ENCODE assay signal across 20 cellular contexts in genomic region chr2:71804251-71804650, GRCh38.
DNase-seq lines count a peak whose midpoint lies in the region; ATAC-seq, FAIRE-seq and TF ChIP-seq lines count a peak whose summit lies in the region.
"Had no signal": no experiment of that assay in that cellular context is flagged by ENCODE, and none has a peak within 500 bp of the region (broad histone marks: within the 10 kb centered on the region; RNA-seq: fewer than 3 reads in every experiment).

No MANE protein-coding gene starts in this region.

- no peaks in the 10 kb centered on the region for H4K20me1 ChIP-seq in SK-N-SH (ENCODE audit: insufficient read depth)

- no peak overlapping the region for H3K4me3 Mint-ChIP-seq in chondrocyte (ENCODE audit: unreplicated experiment)
- H3K4me3 Mint-ChIP-seq: activated CD4-positive, alpha-beta memory T cell treated with anti-CD3 and anti-CD28 coated beads for 36 hours; activated T-cell treated with anti-CD3 and anti-CD28 coated beads, Interleukin-2, amount 50 U/mL, for 24 hours; CD4-positive, alpha-beta T cell; naive B cell had no signal

- H3K4me3 ChIP-seq in SK-N-SH (ENCODE audit: low read depth in 2 of 2, low read length in 1 of 2) (no peak overlapping the region), foreskin fibroblast (ENCODE audit: low read depth in 1 of 2, low read length in 2 of 2) (no peak overlapping the region), upper lobe of right lung (no peak overlapping the region)
- H3K4me3 ChIP-seq: body of pancreas, skin epidermis had no signal

- H3K27me3 ChIP-seq in SK-N-SH (ENCODE audit: insufficient read depth), result no peaks in the 10 kb centered on the region
- H3K27me3 ChIP-seq in upper lobe of right lung, result no peaks in the 10 kb centered on the region
- H3K27me3 ChIP-seq: body of pancreas had no signal

- no peak overlapping the region for H3K27ac ChIP-seq in SK-N-SH (ENCODE audit: low read depth in 2 of 2, low read length in 1 of 2)
- H3K27ac ChIP-seq in upper lobe of right lung, result no peak overlapping the region
- H3K27ac ChIP-seq: 22Rv1, body of pancreas had no signal

- H3K4me2 ChIP-seq in SK-N-SH, result no peak overlapping the region

- peaks cover 1% of the 10 kb centered on the region for H3K27me3 Mint-ChIP-seq in chondrocyte (ENCODE audit: low read depth)

- H3F3A ChIP-seq in SK-N-SH (replicated peaks; ENCODE audit: insufficient read depth), result no peaks in the 10 kb centered on the region

- H3K36me3 Mint-ChIP-seq in chondrocyte (ENCODE audit: low read depth), result no peaks in the 10 kb centered on the region
- H3K36me3 Mint-ChIP-seq: activated CD4-positive, alpha-beta memory T cell treated with anti-CD3 and anti-CD28 coated beads for 36 hours; activated naive CD4-positive, alpha-beta T cell treated with anti-CD3 and anti-CD28 coated beads, Interleukin-2, amount 50 U/mL, for 72 hours; naive B cell had no signal

- peaks cover 15% of the 10 kb centered on the region for H3K4me1 Mint-ChIP-seq in chondrocyte (ENCODE audit: low read depth)
- H3K4me1 Mint-ChIP-seq: naive B cell had no signal

- peak; percentile 24; the same call in 1 of the 3 replicates for ATAC-seq in SK-N-SH treated with all-trans-retinoic acid at 6 μM for 48 hours
- ATAC-seq in upper lobe of right lung, result peak; percentile 16
- ATAC-seq: activated naive CD4-positive, alpha-beta T cell treated with anti-CD3 and anti-CD28 coated beads, Interleukin-2, amount 50 U/mL, for 72 hours; body of pancreas had no signal

- H3K9me3 ChIP-seq in SK-N-SH (no peaks in the 10 kb centered on the region), upper lobe of right lung (no peaks in the 10 kb centered on the region)
- H3K9me3 ChIP-seq: body of pancreas had no signal

- DNase-seq in SK-N-SH (no peak), chondrocyte (ENCODE audit: low spot score) (no peak), foreskin fibroblast (peak in 1 of 2 donors; percentile 30), upper lobe of right lung (no peak), urothelium cell line (ENCODE audit: low spot score) (no peak), T-helper 2 cell (no peak), SW480 (ENCODE audit: low spot score) (no peak)
- DNase-seq: activated CD4-positive, alpha-beta memory T cell treated with anti-CD3 and anti-CD28 coated beads for 36 hours; body of pancreas; naive B cell; NCI-H1930; NK-92 treated with Interleukin-12 subunit alpha and Interleukin-12 subunit beta, amount 100 ng/mL, for 24 hours; stimulated activated CD4-positive, alpha-beta T cell treated with anti-CD3 and anti-CD28 coated beads, Interleukin-4, amount 100 ng/mL, for 1 hour had no signal

- H2AFZ ChIP-seq in SK-N-SH (ENCODE audit: low read depth), result no peak overlapping the region

- H3K27ac Mint-ChIP-seq in chondrocyte (ENCODE audit: unreplicated experiment), result peak overlapping the region; percentile 28
- H3K27ac Mint-ChIP-seq: activated CD4-positive, alpha-beta memory T cell treated with anti-CD3 and anti-CD28 coated beads for 36 hours; activated naive CD4-positive, alpha-beta T cell treated with anti-CD3 and anti-CD28 coated beads, Interleukin-2, amount 50 U/mL, for 72 hours; activated T-cell treated with anti-CD3 and anti-CD28 coated beads, Interleukin-2, amount 50 U/mL, for 24 hours; CD4-positive, alpha-beta T cell; naive B cell had no signal

- TF ChIP-seq CTCF in SK-N-SH (IDR thresholded peaks at IDR 0.05) (no peak; the same call in 1 of the 2 replicates), chondrocyte (IDR thresholded peaks at IDR 0.05) (peak; percentile 51), foreskin fibroblast (IDR thresholded peaks at IDR 0.05; ENCODE audit: low read depth, low read length) (peak; percentile 37), upper lobe of right lung (IDR thresholded peaks at IDR 0.05) (no peak)

- no peaks in the 10 kb centered on the region for H3K9me3 Mint-ChIP-seq in chondrocyte (ENCODE audit: low read depth)
- H3K9me3 Mint-ChIP-seq: activated CD4-positive, alpha-beta memory T cell treated with anti-CD3 and anti-CD28 coated beads for 36 hours; activated naive CD4-positive, alpha-beta T cell treated with anti-CD3 and anti-CD28 coated beads, Interleukin-2, amount 50 U/mL, for 72 hours; activated T-cell treated with anti-CD3 and anti-CD28 coated beads, Interleukin-2, amount 50 U/mL, for 24 hours; CD4-positive, alpha-beta T cell had no signal

- no peaks in the 10 kb centered on the region for H3K79me2 ChIP-seq in SK-N-SH (ENCODE audit: insufficient read depth)

- H3K4me1 ChIP-seq in SK-N-SH (ENCODE audit: control insufficient read depth in 1 of 2, insufficient read depth in 2 of 2, low read depth in 1 of 2, low read length in 1 of 2) (no peaks in the 10 kb centered on the region; a peak in 1 of 4 replicates), upper lobe of right lung (peaks cover 6% of the 10 kb centered on the region)
- H3K4me1 ChIP-seq: body of pancreas had no signal

- TF ChIP-seq EP300 in SK-N-SH (IDR thresholded peaks at IDR 0.05; ENCODE audit: borderline replicate concordance in 1 of 2, low read depth in 1 of 2, low read length in 1 of 2), result no peak

- FAIRE-seq in urothelium cell line (lab: Jason Lieb, UNC), result no peak
- FAIRE-seq: islet of Langerhans had no signal

- no peak overlapping the region for H3K9ac ChIP-seq in SK-N-SH

- H3K36me3 ChIP-seq in SK-N-SH (replicated peaks in 1 of 2; ENCODE audit: control insufficient read depth in 1 of 2, insufficient read depth in 2 of 2, low read length in 1 of 2) (no peaks in the 10 kb centered on the region), upper lobe of right lung (no peaks in the 10 kb centered on the region)

- POLR2A ChIA-PET in SK-N-SH (lab: Yijun Ruan, JAX), result no interaction called here

- intact Hi-C loops in upper lobe of right lung (cut with DNase I), result loop anchor here (10.0 kb wide), 1 partner anchor 259 kb away; no protein-coding TSS in a partner anchor

- CTCF ChIA-PET in SK-N-SH (lab: Yijun Ruan, JAX), result interaction anchor here (0.9 kb wide), 1 partner anchor 16 kb away, joined by 3 read pairs; no protein-coding TSS in a partner anchor

- H3K9me2 ChIP-seq in SK-N-SH, result no peaks in the 10 kb centered on the region

- WGBS in SK-N-SH (ENCODE audit: low lambda C conversion rate), result 17% methylated on average over 3 of the region's 3 CpGs

- no peak for TF ChIP-seq RAD21 in SK-N-SH (IDR thresholded peaks at IDR 0.05; ENCODE audit: low read length)

TF ChIP-seq in SK-N-SH treated with all-trans-retinoic acid at 6 μM for 48 hours, 23 proteins besides CTCF, POLR2A, EP300 and RAD21 (continues in another document):
- no peak for TF ChIP-seq PPARA (CRISPR knock-in tag; IDR thresholded peaks at IDR 0.05; ENCODE audit: borderline replicate concordance)
- no peak for TF ChIP-seq POU6F1 (CRISPR knock-in tag; IDR thresholded peaks at IDR 0.05; ENCODE audit: borderline replicate concordance, low read depth)
- no peak for TF ChIP-seq ZNF8 (CRISPR knock-in tag; IDR thresholded peaks at IDR 0.05)

TF ChIP-seq in SK-N-SH, 30 proteins besides CTCF, POLR2A, EP300 and RAD21:
- TF ChIP-seq ELF1 (IDR thresholded peaks at IDR 0.05), result no peak

Comparison
In these comparisons a context has a peak if more than half of its experiments do, and no peak if none do; other contexts are left out.
1. CTCF ChIP-seq: peak in chondrocyte (single experiment) and foreskin fibroblast (single experiment); none in SK-N-SH (single experiment) and upper lobe of right lung (single experiment).